ENCODE assay signal across 9 cellular contexts in genomic region chr5:96957125-96958041, GRCh38. TPM values are rescaled to one million over a fixed set of nuclear protein-coding genes. Genes with fewer than 3 reads are reported as not detected.
DNase-seq lines count a peak whose midpoint lies in the region; ATAC-seq, FAIRE-seq and TF ChIP-seq lines count a peak whose summit lies in the region.
"Had no signal": no experiment of that assay in that cellular context is flagged by ENCODE, and none has a peak within 500 bp of the region (broad histone marks: within the 10 kb centered on the region; RNA-seq: fewer than 3 reads in every experiment).

No MANE protein-coding gene starts in this region.

- H3K4me3 Mint-ChIP-seq in CD4-positive, alpha-beta memory T cell = peak overlapping the region; percentile 24 to 90 (median 75)
- peak overlapping the region; percentile 42 for H3K4me3 Mint-ChIP-seq in activated naive CD4-positive, alpha-beta T cell treated with anti-CD3 and anti-CD28 coated beads, Interleukin-2, amount 10 ng/mL, durations not matched to agents 7 days and 5 days

- H3K27me3 ChIP-seq in CD4-positive, alpha-beta memory T cell (ENCODE audit: insufficient read depth, low read length) = no peaks in the 10 kb centered on the region

- CTCF ChIA-PET in CD4-positive, alpha-beta memory T cell (lab: Charles Lee; ENCODE audit: partially characterized antibody) = interaction anchor here (0.9 to 1.6 kb wide), 6 partner anchors 17 to 88 kb away, joined by 3 to 7 read pairs (median 4); partner anchors contain the start of gene LNPEP
- CTCF ChIA-PET in activated naive CD4-positive, alpha-beta T cell treated with anti-CD3 and anti-CD28 coated beads, Interleukin-2, amount 10 ng/mL, durations not matched to agents 7 days and 5 days (lab: Charles Lee) = interaction anchor here (0.9 to 1.5 kb wide), 4 partner anchors 9 to 88 kb away, joined by 4 to 5 read pairs (median 4); no protein-coding TSS in a partner anchor

- H3K27ac ChIP-seq in CD4-positive, alpha-beta memory T cell (ENCODE audit: low read depth, low read length) = peak overlapping the region; percentile 39

- FAIRE-seq in RCC 7860 (lab: Jason Lieb, UNC) = no peak
- FAIRE-seq: islet of Langerhans had no signal

- ATAC-seq in GM19023 (IDR thresholded peaks at IDR 0.05; ENCODE audit: unreplicated experiment) (peak; percentile 49), HG03095 (IDR thresholded peaks at IDR 0.05; ENCODE audit: unreplicated experiment) (peak; percentile 46), SK-N-SH treated with all-trans-retinoic acid at 6 μM for 48 hours (no peak)

- no peak for DNase-seq in CD4-positive, alpha-beta memory T cell
- no peak for DNase-seq in activated naive CD4-positive, alpha-beta T cell treated with anti-CD3 and anti-CD28 coated beads, Interleukin-2, amount 10 ng/mL, durations not matched to agents 7 days and 5 days
- DNase-seq in pons (ENCODE audit: low spot score) (no peak), RCC 7860 (ENCODE audit: low spot score) (no peak)
- no peak for DNase-seq in activated CD8-positive, alpha-beta memory T cell treated with anti-CD3 and anti-CD28 coated beads, Interleukin-2, amount 50 U/mL, for 48 hours

- peaks cover 60 to 87% (median 75%) of the 10 kb centered on the region in 4 donors for H3K4me1 Mint-ChIP-seq in CD4-positive, alpha-beta memory T cell
- peaks cover 78% of the 10 kb centered on the region for H3K4me1 Mint-ChIP-seq in activated naive CD4-positive, alpha-beta T cell treated with anti-CD3 and anti-CD28 coated beads, Interleukin-2, amount 10 ng/mL, durations not matched to agents 7 days and 5 days

- H3K36me3 ChIP-seq in CD4-positive, alpha-beta memory T cell (ENCODE audit: insufficient read depth, low read length) = no peaks in the 10 kb centered on the region

- peaks cover 10% of the 10 kb centered on the region in 2 donors for H3K36me3 Mint-ChIP-seq in CD4-positive, alpha-beta memory T cell
- H3K36me3 Mint-ChIP-seq in activated naive CD4-positive, alpha-beta T cell treated with anti-CD3 and anti-CD28 coated beads, Interleukin-2, amount 10 ng/mL, durations not matched to agents 7 days and 5 days = peaks cover 34% of the 10 kb centered on the region

- POLR2A ChIA-PET in CD4-positive, alpha-beta memory T cell (lab: Charles Lee; ENCODE audit: partially characterized antibody) = interaction anchor here (1.1 to 6.9 kb wide), 5 partner anchors 9 to 27 kb away, joined by 3 to 110 read pairs (median 4); partner anchors contain the start of gene LNPEP

- H3K9me3 Mint-ChIP-seq in CD4-positive, alpha-beta memory T cell = peaks cover 0 to 1% (median 0%) of the 10 kb centered on the region in 8 donors
- H3K9me3 Mint-ChIP-seq in activated naive CD4-positive, alpha-beta T cell treated with anti-CD3 and anti-CD28 coated beads, Interleukin-2, amount 10 ng/mL, durations not matched to agents 7 days and 5 days = no peaks in the 10 kb centered on the region

- no peaks in the 10 kb centered on the region for H3K9me3 ChIP-seq in CD4-positive, alpha-beta memory T cell (ENCODE audit: control insufficient read depth in 1 of 2, low read length in 2 of 2)

- peak overlapping the region; percentile 62 to 92 (median 92) for H3K27ac Mint-ChIP-seq in CD4-positive, alpha-beta memory T cell
- H3K27ac Mint-ChIP-seq in activated naive CD4-positive, alpha-beta T cell treated with anti-CD3 and anti-CD28 coated beads, Interleukin-2, amount 10 ng/mL, durations not matched to agents 7 days and 5 days = peak overlapping the region; percentile 88

- no peaks in the 10 kb centered on the region for H3K27me3 Mint-ChIP-seq in CD4-positive, alpha-beta memory T cell
- no peaks in the 10 kb centered on the region for H3K27me3 Mint-ChIP-seq in activated naive CD4-positive, alpha-beta T cell treated with anti-CD3 and anti-CD28 coated beads, Interleukin-2, amount 10 ng/mL, durations not matched to agents 7 days and 5 days

- H3K4me3 ChIP-seq in CD4-positive, alpha-beta memory T cell (ENCODE audit: low read length in 2 of 2) = no peak overlapping the region

- peaks cover 86% of the 10 kb centered on the region for H3K4me1 ChIP-seq in CD4-positive, alpha-beta memory T cell (ENCODE audit: insufficient read depth, low read length)

- intact Hi-C loops in CD4-positive, alpha-beta memory T cell (cut with micrococcal nuclease) = loop anchor here (1.0 to 2.0 kb wide), 2 partner anchors 15 to 21 kb away; partner anchors contain the start of gene LNPEP

TF ChIP-seq in SK-N-SH treated with all-trans-retinoic acid at 6 μM for 48 hours, 23 proteins besides CTCF, POLR2A, EP300 and RAD21:
- TF ChIP-seq TOX (CRISPR knock-in tag; IDR thresholded peaks at IDR 0.05; ENCODE audit: borderline replicate concordance) (no peak), TSHZ2 (CRISPR knock-in tag; IDR thresholded peaks at IDR 0.05) (no peak), CREB5 (CRISPR knock-in tag; IDR thresholded peaks at IDR 0.05; ENCODE audit: low read depth) (no peak), ZNF70 (CRISPR knock-in tag; IDR thresholded peaks at IDR 0.05) (no peak), BACH2 (CRISPR knock-in tag; IDR thresholded peaks at IDR 0.05; ENCODE audit: borderline replicate concordance) (no peak), ARNTL (CRISPR knock-in tag; IDR thresholded peaks at IDR 0.05; ENCODE audit: borderline replicate concordance, low read depth) (no peak), ZNF565 (CRISPR knock-in tag; conservative IDR thresholded peaks at IDR 0.05; ENCODE audit: low read depth) (no peak), ZC3H10 (CRISPR knock-in tag; IDR thresholded peaks at IDR 0.05) (no peak), PATZ1 (CRISPR knock-in tag; IDR thresholded peaks at IDR 0.05; ENCODE audit: borderline replicate concordance) (no peak), RARB (CRISPR knock-in tag; IDR thresholded peaks at IDR 0.05) (no peak), ZNF8 (CRISPR knock-in tag; IDR thresholded peaks at IDR 0.05) (no peak)

RNA-seq across cellular contexts. Expression of gene LNPEP, which starts 21.5 kb away (rescaled TPM):
- total RNA-seq in CD4-positive, alpha-beta memory T cell = 10 to 100 TPM; 92.5 to 97.3 TPM
- polyA plus RNA-seq in CD4-positive, alpha-beta memory T cell = 10 to 100 TPM; 23.5 to 38.6 TPM
